24 cellular contexts compared by ENCODE assay signal in the genomic region with DNA sequence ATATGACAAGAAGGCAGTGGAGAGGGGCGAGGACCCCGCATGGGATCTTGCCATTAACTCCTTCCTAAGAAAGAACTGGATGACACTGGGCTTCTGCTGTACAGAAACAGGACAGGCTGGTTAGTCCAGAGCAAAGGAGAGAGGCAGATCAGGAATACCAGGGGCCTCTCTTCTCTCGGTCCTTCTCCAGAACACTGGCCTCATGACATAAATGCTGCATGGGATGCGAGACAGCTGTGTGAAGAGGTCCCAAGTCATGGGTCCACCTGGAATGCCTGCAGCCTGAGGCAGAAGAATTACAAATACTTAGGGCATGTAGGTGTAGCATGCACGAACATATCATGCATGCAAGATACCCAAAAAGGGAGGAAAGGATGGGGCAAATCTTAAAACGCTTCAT.
"Had no signal": no experiment of that assay in that cellular context is flagged by ENCODE, and none has a peak within 500 bp of the region (broad histone marks: within the 10 kb centered on the region; RNA-seq: fewer than 3 reads in every experiment).

No MANE protein-coding gene starts in this region.

- H3K4me3 Mint-ChIP-seq: activated CD4-positive, alpha-beta memory T cell treated with anti-CD3 and anti-CD28 coated beads for 36 hours; activated naive CD4-positive, alpha-beta T cell treated with anti-CD3 and anti-CD28 coated beads, Interleukin-2, amount 10 ng/mL, durations not matched to agents 7 days and 5 days; activated naive CD8-positive, alpha-beta T cell treated with anti-CD3 and anti-CD28 coated beads, Interleukin-2, amount 10 ng/mL, durations not matched to agents 7 days and 5 days; mesothelial cell of epicardium; naive thymus-derived CD8-positive, alpha-beta T cell; neural crest cell; stimulated activated naive B cell treated with anti-CD40 and anti-IgM and Interleukin-4, amounts not matched to agents 10 μg/mL and 1 μg/mL and 100 μg/mL, for 72 hours had no signal

- H3K27ac Mint-ChIP-seq: activated CD4-positive, alpha-beta memory T cell treated with anti-CD3 and anti-CD28 coated beads for 36 hours; activated naive CD4-positive, alpha-beta T cell treated with anti-CD3 and anti-CD28 coated beads, Interleukin-2, amount 10 ng/mL, durations not matched to agents 7 days and 5 days; activated naive CD8-positive, alpha-beta T cell treated with anti-CD3 and anti-CD28 coated beads, Interleukin-2, amount 10 ng/mL, durations not matched to agents 7 days and 5 days; mesothelial cell of epicardium; naive thymus-derived CD8-positive, alpha-beta T cell; stimulated activated naive B cell treated with anti-CD40 and anti-IgM and Interleukin-4, amounts not matched to agents 10 μg/mL and 1 μg/mL and 100 μg/mL, for 72 hours had no signal

- H3K36me3 ChIP-seq: brain microvascular endothelial cell, esophagus squamous epithelium, right atrium auricular region, stomach, thyroid gland, upper lobe of right lung, WERI-Rb-1 had no signal

- H3K27ac ChIP-seq: brain microvascular endothelial cell, esophagus squamous epithelium, right atrium auricular region, stomach, thyroid gland, upper lobe of right lung, WERI-Rb-1 had no signal

- H3K4me1 ChIP-seq: right atrium auricular region, upper lobe of right lung had no signal

- ATAC-seq: activated CD4-positive, CD25-positive, alpha-beta regulatory T cell treated with anti-CD3 and anti-CD28 coated beads, Interleukin-2, amount 50 U/mL, for 24 hours; left ventricle myocardium superior; naive thymus-derived CD8-positive, alpha-beta T cell; stimulated activated naive B cell treated with anti-CD40 and anti-IgM and Interleukin-4, amounts not matched to agents 10 μg/mL and 1 μg/mL and 100 μg/mL, for 72 hours had no signal

- H3K27me3 ChIP-seq: brain microvascular endothelial cell, esophagus squamous epithelium, right atrium auricular region, stomach, thyroid gland, upper lobe of right lung had no signal

- H3K4me3 ChIP-seq: esophagus squamous epithelium, right atrium auricular region, stomach, thyroid gland, upper lobe of right lung had no signal

- H3K9me3 ChIP-seq: esophagus squamous epithelium, right atrium auricular region, stomach, thyroid gland, upper lobe of right lung had no signal

- H3K4me1 Mint-ChIP-seq: naive thymus-derived CD8-positive, alpha-beta T cell had no signal

- H3K9me3 Mint-ChIP-seq: activated CD4-positive, alpha-beta memory T cell treated with anti-CD3 and anti-CD28 coated beads for 36 hours; activated naive CD4-positive, alpha-beta T cell treated with anti-CD3 and anti-CD28 coated beads, Interleukin-2, amount 10 ng/mL, durations not matched to agents 7 days and 5 days; activated naive CD8-positive, alpha-beta T cell treated with anti-CD3 and anti-CD28 coated beads, Interleukin-2, amount 10 ng/mL, durations not matched to agents 7 days and 5 days; mesothelial cell of epicardium; naive thymus-derived CD8-positive, alpha-beta T cell; neural crest cell; stimulated activated naive B cell treated with anti-CD40 and anti-IgM and Interleukin-4, amounts not matched to agents 10 μg/mL and 1 μg/mL and 100 μg/mL, for 72 hours had no signal

- DNase-seq: activated CD4-positive, alpha-beta memory T cell treated with anti-CD3 and anti-CD28 coated beads for 36 hours; activated CD4-positive, alpha-beta T cell treated with anti-CD3 and anti-CD28 coated beads for 48 hours; activated CD8-positive, alpha-beta memory T cell treated with anti-CD3 and anti-CD28 coated beads, Interleukin-2, amount 50 U/mL, for 4 hours; activated gamma-delta T cell; activated naive CD4-positive, alpha-beta T cell treated with anti-CD3 and anti-CD28 coated beads, Interleukin-2, amount 10 ng/mL, durations not matched to agents 7 days and 5 days; activated naive CD8-positive, alpha-beta T cell treated with anti-CD3 and anti-CD28 coated beads, Interleukin-2, amount 10 ng/mL, durations not matched to agents 7 days and 5 days; activated T-cell treated with anti-CD3 and anti-CD28 coated beads, Interleukin-2, amount 50 U/mL, for 1 hour; brain microvascular endothelial cell; caudate nucleus; cortex of kidney; esophagus squamous epithelium; left ventricle myocardium superior; naive thymus-derived CD8-positive, alpha-beta T cell; stimulated activated CD4-positive, alpha-beta T cell treated with anti-CD3 and anti-CD28 coated beads, Interleukin-15, amount 100 ng/mL, for 24 hours; stimulated activated CD4-positive, alpha-beta T cell treated with anti-CD3 and anti-CD28 coated beads, Interleukin-2, amount 100 ng/mL, for 24 hours; stimulated activated naive B cell treated with anti-CD40 and anti-IgM and Interleukin-4, amounts not matched to agents 10 μg/mL and 1 μg/mL and 100 μg/mL, for 72 hours; stomach; thyroid gland; upper lobe of right lung; WERI-Rb-1 had no signal

- H3K36me3 Mint-ChIP-seq: activated CD4-positive, alpha-beta memory T cell treated with anti-CD3 and anti-CD28 coated beads for 36 hours; activated naive CD4-positive, alpha-beta T cell treated with anti-CD3 and anti-CD28 coated beads, Interleukin-2, amount 10 ng/mL, durations not matched to agents 7 days and 5 days; activated naive CD8-positive, alpha-beta T cell treated with anti-CD3 and anti-CD28 coated beads, Interleukin-2, amount 10 ng/mL, durations not matched to agents 7 days and 5 days; mesothelial cell of epicardium; naive thymus-derived CD8-positive, alpha-beta T cell; stimulated activated naive B cell treated with anti-CD40 and anti-IgM and Interleukin-4, amounts not matched to agents 10 μg/mL and 1 μg/mL and 100 μg/mL, for 72 hours had no signal
